8 cellular contexts compared by ENCODE assay signal in the genomic region with DNA sequence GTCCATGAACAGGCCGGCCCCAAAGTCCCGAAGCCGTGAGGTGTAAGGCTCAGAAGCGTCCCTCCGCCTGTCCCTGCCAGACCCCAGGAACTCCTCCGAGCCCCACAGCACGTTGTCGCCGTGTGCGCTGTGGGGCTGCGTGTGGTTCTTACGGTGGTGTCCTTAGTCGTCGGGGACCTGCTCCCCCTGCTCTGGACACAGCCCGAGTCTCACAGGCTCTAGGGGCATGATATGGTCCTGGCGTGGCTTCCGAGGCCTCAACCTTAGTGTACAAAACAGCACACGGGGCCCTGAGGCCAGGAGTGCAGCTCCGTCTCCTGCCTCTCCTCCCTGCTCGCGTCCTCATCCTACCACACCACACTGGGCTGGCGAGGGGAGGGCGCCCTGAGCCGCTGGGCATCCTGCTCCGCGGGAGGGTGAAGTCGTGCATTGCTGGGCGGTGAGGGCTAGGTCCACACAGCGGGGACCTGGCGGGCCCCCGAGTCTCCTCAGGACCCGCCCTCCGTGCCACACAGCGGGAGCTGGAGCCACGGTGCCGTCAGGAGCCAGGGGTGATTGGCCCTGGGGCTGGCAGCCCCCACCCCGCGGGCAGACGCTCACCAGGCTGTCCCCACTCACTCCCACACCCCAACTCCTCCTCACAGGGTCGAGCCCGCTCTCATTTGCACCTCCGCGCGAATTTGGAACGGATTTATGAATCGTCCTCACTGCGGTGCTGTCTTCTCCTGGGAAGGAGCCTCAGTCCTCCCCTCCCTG.
DNase-seq lines count a peak whose midpoint lies in the region; ATAC-seq and TF ChIP-seq lines count a peak whose summit lies in the region.

No MANE protein-coding gene starts in this region.

- peaks cover 3% of the 10 kb centered on the region for H3K27me3 Mint-ChIP-seq in T-helper 2 cell treated with Interferon-gamma antibody and Interleukin-4, amounts not matched to agents 5 μg/mL and 100 μg/mL, for 36 hours (ENCODE audit: low read depth)

- H3K9me3 ChIP-seq in iPS DF 6.9 (ENCODE audit: control insufficient read depth, insufficient read depth, low read length) = no peaks in the 10 kb centered on the region
- H3K9me3 ChIP-seq in stomach smooth muscle (ENCODE audit: control insufficient read depth in 2 of 2, low read length in 2 of 2) = no peaks in the 10 kb centered on the region

- H3K27me3 ChIP-seq in iPS DF 6.9 (ENCODE audit: control insufficient read depth, insufficient read depth, low read length) = 0 out of 2 replicates have a peak, but pooled peaks cover 1% of the 10 kb centered on the region
- peaks cover 4 to 11% of the 10 kb centered on the region in 2 donors for H3K27me3 ChIP-seq in stomach smooth muscle (ENCODE audit: control insufficient read depth in 1 of 2, insufficient read depth in 2 of 2, low read length in 2 of 2)

- H3K4me1 Mint-ChIP-seq in T-helper 2 cell treated with Interferon-gamma antibody and Interleukin-4, amounts not matched to agents 5 μg/mL and 100 μg/mL, for 36 hours (ENCODE audit: low read depth) = peaks cover 15% of the 10 kb centered on the region

- H3K9ac ChIP-seq in stomach smooth muscle (ENCODE audit: low read length in 2 of 2) = peak overlapping the region in 1 of 2 donors; percentile 42

- H3K36me3 ChIP-seq in iPS DF 6.9 (ENCODE audit: control insufficient read depth, insufficient read depth, low read length) (no peaks in the 10 kb centered on the region), stomach smooth muscle (ENCODE audit: control insufficient read depth in 2 of 2, insufficient read depth in 2 of 2, low read length in 2 of 2) (no peaks in the 10 kb centered on the region)

- H3K9me3 Mint-ChIP-seq in T-helper 2 cell treated with Interferon-gamma antibody and Interleukin-4, amounts not matched to agents 5 μg/mL and 100 μg/mL, for 36 hours = no peaks in the 10 kb centered on the region

- peaks cover 16% of the 10 kb centered on the region for H3K4me1 ChIP-seq in iPS DF 6.9 (ENCODE audit: control insufficient read depth, insufficient read depth, low read length)
- H3K4me1 ChIP-seq in stomach smooth muscle (ENCODE audit: control insufficient read depth, insufficient read depth, low read length) = peaks cover 35% of the 10 kb centered on the region

- H3K4me3 Mint-ChIP-seq in T-helper 2 cell treated with Interferon-gamma antibody and Interleukin-4, amounts not matched to agents 5 μg/mL and 100 μg/mL, for 36 hours = peak overlapping the region; percentile 60

- peaks cover 1% of the 10 kb centered on the region for H3K36me3 Mint-ChIP-seq in T-helper 2 cell treated with Interferon-gamma antibody and Interleukin-4, amounts not matched to agents 5 μg/mL and 100 μg/mL, for 36 hours (ENCODE audit: low read depth)

- WGBS in iPS DF 6.9 (ENCODE audit: insufficient coverage, insufficient read length) = no CpG with 5 or more reads among the region's 47 CpGs

- ATAC-seq in GM19328 (IDR thresholded peaks at IDR 0.05; ENCODE audit: unreplicated experiment) = no peak

- H3K27ac ChIP-seq in iPS DF 6.9 (ENCODE audit: low read length) (no peak overlapping the region), stomach smooth muscle (ENCODE audit: low read length) (no peak overlapping the region)

- H3K4me3 ChIP-seq in WI38 (ENCODE audit: low read depth, low read length) = peak overlapping the region; percentile 58
- H3K4me3 ChIP-seq in iPS DF 6.9 (ENCODE audit: low read length) = peak overlapping the region; percentile 81; the same call in 1 of the 2 replicates
- peak overlapping the region; percentile 49 to 69 for H3K4me3 ChIP-seq in stomach smooth muscle (ENCODE audit: low read length in 2 of 2)

- no peak for DNase-seq in T-helper 2 cell treated with Interferon-gamma antibody and Interleukin-4, amounts not matched to agents 5 μg/mL and 100 μg/mL, for 36 hours (ENCODE audit: low spot score)
- no peak for DNase-seq in T-helper 2 cell
- DNase-seq in iPS DF 6.9 (ENCODE audit: low read depth, low spot score) = no peak
- no peak for DNase-seq in CD1c-positive myeloid dendritic cell (ENCODE audit: extremely low spot score)
- DNase-seq in AG20443 (ENCODE audit: low spot score) = no peak

- H3K27ac Mint-ChIP-seq in T-helper 2 cell treated with Interferon-gamma antibody and Interleukin-4, amounts not matched to agents 5 μg/mL and 100 μg/mL, for 36 hours = no peak overlapping the region

- no peak for TF ChIP-seq CTCF in WI38 (IDR thresholded peaks at IDR 0.05; ENCODE audit: low read depth, low read length)
